Comparison of ENCODE assay signal across 4 cellular contexts in the genomic region with DNA sequence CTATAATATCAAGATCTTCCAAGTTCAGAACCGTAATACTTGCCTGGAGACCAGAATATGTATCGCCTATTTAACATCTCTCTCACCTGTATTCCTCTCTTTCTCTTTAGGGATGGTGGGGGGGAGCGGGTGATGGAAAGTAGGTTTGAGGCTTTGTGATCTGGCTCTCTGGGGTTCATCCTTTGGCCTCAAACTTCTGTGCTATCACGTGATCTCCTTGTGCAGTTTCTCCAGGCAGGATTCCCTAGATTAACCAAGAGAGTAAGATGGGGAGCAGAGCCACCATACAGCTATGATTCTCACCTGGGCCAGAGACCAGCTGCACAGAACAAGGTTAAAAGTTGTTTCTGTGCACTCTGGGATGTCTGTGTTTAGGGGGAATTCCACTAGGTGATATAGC. TPM values are rescaled to one million over a fixed set of nuclear protein-coding genes. Genes with fewer than 3 reads are reported as not detected.
"Had no signal": no experiment of that assay in that cellular context is flagged by ENCODE, and none has a peak within 500 bp of the region (broad histone marks: within the 10 kb centered on the region; RNA-seq: fewer than 3 reads in every experiment).

No MANE protein-coding gene starts in this region.

- FAIRE-seq: H54 had no signal

- H3K4me3 ChIP-seq: GM23248 had no signal

- H3K27ac ChIP-seq: GM23248, HL-60, KMS-11 had no signal

- H3K4me2 ChIP-seq: KMS-11 had no signal

- H2AFZ ChIP-seq: GM23248 had no signal

- H3K9ac ChIP-seq: GM23248, KMS-11 had no signal

RNA-seq across cellular contexts. Expression of a gene that starts 5.2 kb away (rescaled TPM):
- total RNA-seq: GM23248 had no signal
